In genomic region chr20:20427202-20427864, GRCh38 we compare ENCODE assay signal across 21 cellular contexts. TPM values are rescaled to one million over a fixed set of nuclear protein-coding genes. Genes with fewer than 3 reads are reported as not detected.
"Had no signal": no experiment of that assay in that cellular context is flagged by ENCODE, and none has a peak within 500 bp of the region (broad histone marks: within the 10 kb centered on the region; RNA-seq: fewer than 3 reads in every experiment).

No MANE protein-coding gene starts in this region.

- DNase-seq: activated CD4-positive, alpha-beta T cell treated with anti-CD3 and anti-CD28 coated beads for 48 hours; activated CD8-positive, alpha-beta memory T cell treated with anti-CD3 and anti-CD28 coated beads for 24 hours; activated CD8-positive, alpha-beta memory T cell treated with anti-CD3 and anti-CD28 coated beads, Interleukin-2, amount 50 U/mL, for 48 hours; adrenal gland; cortex of kidney; erythroblast; foreskin melanocyte; natural killer cell; stimulated activated CD4-positive, alpha-beta T cell treated with anti-CD3 and anti-CD28 coated beads, Interleukin-1b, Interleukin-23, amount 100 ng/mL, for 48 hours; stimulated activated CD8-positive, alpha-beta memory T cell treated with anti-CD3 and anti-CD28 coated beads, Interleukin-4, amount 100 ng/mL, for 48 hours; stimulated activated naive CD8-positive, alpha-beta T cell treated with anti-CD3 and anti-CD28 coated beads, Interleukin-15, amount 100 ng/mL, for 72 hours; SW 1271 had no signal

- H3K4me3 Mint-ChIP-seq: activated naive CD4-positive, alpha-beta T cell treated with anti-CD3 and anti-CD28 coated beads, Interleukin-2, amount 50 U/mL, for 24 hours; natural killer cell; stimulated activated naive CD8-positive, alpha-beta T cell treated with anti-CD3 and anti-CD28 coated beads, Interleukin-15, amount 100 ng/mL, for 72 hours had no signal

- H3K27me3 Mint-ChIP-seq: activated naive CD4-positive, alpha-beta T cell treated with anti-CD3 and anti-CD28 coated beads, Interleukin-2, amount 50 U/mL, for 24 hours; stimulated activated naive CD8-positive, alpha-beta T cell treated with anti-CD3 and anti-CD28 coated beads, Interleukin-15, amount 100 ng/mL, for 72 hours had no signal

- H3K4me1 Mint-ChIP-seq: activated naive CD4-positive, alpha-beta T cell treated with anti-CD3 and anti-CD28 coated beads, Interleukin-2, amount 50 U/mL, for 24 hours; natural killer cell; stimulated activated naive CD8-positive, alpha-beta T cell treated with anti-CD3 and anti-CD28 coated beads, Interleukin-15, amount 100 ng/mL, for 72 hours had no signal

- H3K9me3 ChIP-seq: adrenal gland, breast epithelium, neutrophil, upper lobe of left lung had no signal

- H3K4me3 ChIP-seq: adrenal gland, breast epithelium, lung, upper lobe of left lung had no signal

- H3K4me1 ChIP-seq: adrenal gland, breast epithelium, parathyroid adenoma, upper lobe of left lung had no signal

- H3K27ac Mint-ChIP-seq: activated naive CD4-positive, alpha-beta T cell treated with anti-CD3 and anti-CD28 coated beads, Interleukin-2, amount 50 U/mL, for 24 hours; natural killer cell had no signal

- ATAC-seq: left lobe of liver, natural killer cell had no signal

- H3K36me3 ChIP-seq: adrenal gland, breast epithelium had no signal

- H3K27ac ChIP-seq: adrenal gland, breast epithelium, neutrophil, parathyroid adenoma, upper lobe of left lung had no signal

- H3K27me3 ChIP-seq: adrenal gland, breast epithelium, neutrophil, upper lobe of left lung had no signal

- H3K36me3 Mint-ChIP-seq: natural killer cell had no signal

- H3K9me3 Mint-ChIP-seq: activated naive CD4-positive, alpha-beta T cell treated with anti-CD3 and anti-CD28 coated beads, Interleukin-2, amount 50 U/mL, for 24 hours; natural killer cell; stimulated activated naive CD8-positive, alpha-beta T cell treated with anti-CD3 and anti-CD28 coated beads, Interleukin-15, amount 100 ng/mL, for 72 hours had no signal

RNA-seq across cellular contexts. Expression of gene INSM1, which starts 59.4 kb away (rescaled TPM):
- total RNA-seq: left lobe of liver, natural killer cell, renal cortical epithelial cell, upper lobe of left lung had no signal
- polyA plus RNA-seq: keratinocyte had no signal
